In genomic region chr15:101488300-101489164, GRCh38 we compare ENCODE assay signal across 8 cellular contexts. TPM values are rescaled to one million over a fixed set of nuclear protein-coding genes. Genes with fewer than 3 reads are reported as not detected.
A peak's percentile ranks its signal among the peaks of the same experiment; 100 is the strongest.
DNase-seq lines count a peak whose midpoint lies in the region; ATAC-seq and TF ChIP-seq lines count a peak whose summit lies in the region.
"Had no signal": no experiment of that assay in that cellular context is flagged by ENCODE, and none has a peak within 500 bp of the region (broad histone marks: within the 10 kb centered on the region; RNA-seq: fewer than 3 reads in every experiment).

No MANE protein-coding gene starts in this region.

- peak; percentile 68 for DNase-seq in HEK293T (ENCODE audit: extremely low spot score)
- no peak for DNase-seq in WTC11 (ENCODE audit: low spot score)
- peak; percentile 54 for DNase-seq in iPS-NIHi11 (ENCODE audit: low spot score)
- no peak for DNase-seq in stimulated activated naive CD8-positive, alpha-beta T cell treated with anti-CD3 and anti-CD28 coated beads, Interleukin-15, Interleukin-2, amounts not matched to agents 100 U/mL and 50 U/mL, for 24 hours
- no peak for DNase-seq in KG1 (lab: John Stamatoyannopoulos, UW)
- DNase-seq in OCI-M2 (lab: John Stamatoyannopoulos, UW; ENCODE audit: unreplicated experiment) = no peak
- no peak for DNase-seq in SW 1271 (lab: John Stamatoyannopoulos, UW)

- H3K27me3 Mint-ChIP-seq in WTC11 (ENCODE audit: low read depth) = peaks cover 50% of the 10 kb centered on the region

- TF ChIP-seq CTCF in WTC11 (IDR thresholded peaks at IDR 0.05) = no peak

- POLR2A ChIA-PET in HEK293T (lab: Yijun Ruan, JAX) (interaction anchor here (0.8 to 3.1 kb wide), 4 partner anchors 10 to 284 kb away, joined by 3 to 35 read pairs (median 3); no protein-coding TSS in a partner anchor), WTC11 (lab: Charles Lee) (no interaction called here)

- peak overlapping the region; percentile 52 for H3K4me3 Mint-ChIP-seq in WTC11

- H3K36me3 Mint-ChIP-seq in WTC11 = no peaks in the 10 kb centered on the region

- ATAC-seq in WTC11 = peak; percentile 22
- ATAC-seq in stimulated activated naive CD8-positive, alpha-beta T cell treated with anti-CD3 and anti-CD28 coated beads, Interleukin-15, Interleukin-2, amounts not matched to agents 100 U/mL and 50 U/mL, for 24 hours = peak; percentile 11

- no peaks in the 10 kb centered on the region for H3K9me3 Mint-ChIP-seq in WTC11
- H3K9me3 Mint-ChIP-seq: activated naive CD4-positive, alpha-beta T cell treated with anti-CD3 and anti-CD28 coated beads, Interleukin-2, amount 50 U/mL, for 72 hours had no signal

- H3K27ac Mint-ChIP-seq in WTC11 = no peak overlapping the region
- H3K27ac Mint-ChIP-seq: activated naive CD4-positive, alpha-beta T cell treated with anti-CD3 and anti-CD28 coated beads, Interleukin-2, amount 50 U/mL, for 72 hours had no signal

- CTCF ChIA-PET in HEK293T (lab: Yijun Ruan, JAX) (interaction anchor here (1.0 kb wide), 1 partner anchor 13 kb away, joined by 4 read pairs; no protein-coding TSS in a partner anchor), WTC11 (lab: Charles Lee) (interaction anchor here (0.7 to 1.0 kb wide), 3 partner anchors 14 to 168 kb away, joined by 3 to 4 read pairs (median 3); no protein-coding TSS in a partner anchor)

- H3K4me1 Mint-ChIP-seq in WTC11 = no peaks in the 10 kb centered on the region

TF ChIP-seq in HEK293T, 16 proteins besides CTCF, POLR2A, EP300 and RAD21:
- TF ChIP-seq ZNF384 (IDR thresholded peaks at IDR 0.05) (no peak), PKNOX1 (IDR thresholded peaks at IDR 0.05) (no peak), ARNT (IDR thresholded peaks at IDR 0.05) (peak; percentile 41; the same call in 1 of the 2 replicates), FOXK2 (IDR thresholded peaks at IDR 0.05) (no peak), FOXA1 (IDR thresholded peaks at IDR 0.05) (no peak), L3MBTL2 (conservative IDR thresholded peaks at IDR 0.05) (no peak), SP1 (IDR thresholded peaks at IDR 0.05) (no peak), TARDBP (IDR thresholded peaks at IDR 0.05) (no peak), CTBP1 (IDR thresholded peaks at IDR 0.05; ENCODE audit: borderline replicate concordance) (no peak), ELF4 (IDR thresholded peaks at IDR 0.05) (no peak), LEF1 (IDR thresholded peaks at IDR 0.05; ENCODE audit: borderline replicate concordance) (peak; percentile 59; the same call in 1 of the 2 replicates)

TF ChIP-seq in WTC11, 78 proteins besides CTCF, POLR2A, EP300 and RAD21:
- TF ChIP-seq GABPB1 (CRISPR knock-in tag; IDR thresholded peaks at IDR 0.05) (0 out of 2 replicates have a peak, but pooled peaks have one; percentile 24), E2F1 (CRISPR knock-in tag; IDR thresholded peaks at IDR 0.05) (no peak), NR3C1 (CRISPR knock-in tag; conservative IDR thresholded peaks at IDR 0.05; ENCODE audit: low read depth) (no peak)
- TF ChIP-seq, protein P1, sequence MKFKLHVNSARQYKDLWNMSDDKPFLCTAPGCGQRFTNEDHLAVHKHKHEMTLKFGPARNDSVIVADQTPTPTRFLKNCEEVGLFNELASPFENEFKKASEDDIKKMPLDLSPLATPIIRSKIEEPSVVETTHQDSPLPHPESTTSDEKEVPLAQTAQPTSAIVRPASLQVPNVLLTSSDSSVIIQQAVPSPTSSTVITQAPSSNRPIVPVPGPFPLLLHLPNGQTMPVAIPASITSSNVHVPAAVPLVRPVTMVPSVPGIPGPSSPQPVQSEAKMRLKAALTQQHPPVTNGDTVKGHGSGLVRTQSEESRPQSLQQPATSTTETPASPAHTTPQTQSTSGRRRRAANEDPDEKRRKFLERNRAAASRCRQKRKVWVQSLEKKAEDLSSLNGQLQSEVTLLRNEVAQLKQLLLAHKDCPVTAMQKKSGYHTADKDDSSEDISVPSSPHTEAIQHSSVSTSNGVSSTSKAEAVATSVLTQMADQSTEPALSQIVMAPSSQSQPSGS (CRISPR knock-in tag; IDR thresholded peaks at IDR 0.05; ENCODE audit: borderline replicate concordance, low read depth) = no peak

RNA-seq across cellular contexts. Expression of gene PCSK6, which starts 1.0 kb away (rescaled TPM):
- total RNA-seq in WTC11 (2021) = 2.9 to 3.8 TPM (median 3.8 TPM) in 3 replicates

Comparison
In these comparisons a context has a peak if more than half of its experiments do, and no peak if none do; other contexts are left out.
1. DNase-seq: peak in HEK293T (single experiment) and iPS-NIHi11 (single experiment); none in WTC11 (single experiment), stimulated activated naive CD8-positive, alpha-beta T cell treated with anti-CD3 and anti-CD28 coated beads, Interleukin-15, Interleukin-2, amounts not matched to agents 100 U/mL and 50 U/mL, for 24 hours (single experiment), KG1 (single experiment), OCI-M2 (single experiment) and SW 1271 (0 of 2).